16 cellular contexts compared by ENCODE assay signal in the genomic region with DNA sequence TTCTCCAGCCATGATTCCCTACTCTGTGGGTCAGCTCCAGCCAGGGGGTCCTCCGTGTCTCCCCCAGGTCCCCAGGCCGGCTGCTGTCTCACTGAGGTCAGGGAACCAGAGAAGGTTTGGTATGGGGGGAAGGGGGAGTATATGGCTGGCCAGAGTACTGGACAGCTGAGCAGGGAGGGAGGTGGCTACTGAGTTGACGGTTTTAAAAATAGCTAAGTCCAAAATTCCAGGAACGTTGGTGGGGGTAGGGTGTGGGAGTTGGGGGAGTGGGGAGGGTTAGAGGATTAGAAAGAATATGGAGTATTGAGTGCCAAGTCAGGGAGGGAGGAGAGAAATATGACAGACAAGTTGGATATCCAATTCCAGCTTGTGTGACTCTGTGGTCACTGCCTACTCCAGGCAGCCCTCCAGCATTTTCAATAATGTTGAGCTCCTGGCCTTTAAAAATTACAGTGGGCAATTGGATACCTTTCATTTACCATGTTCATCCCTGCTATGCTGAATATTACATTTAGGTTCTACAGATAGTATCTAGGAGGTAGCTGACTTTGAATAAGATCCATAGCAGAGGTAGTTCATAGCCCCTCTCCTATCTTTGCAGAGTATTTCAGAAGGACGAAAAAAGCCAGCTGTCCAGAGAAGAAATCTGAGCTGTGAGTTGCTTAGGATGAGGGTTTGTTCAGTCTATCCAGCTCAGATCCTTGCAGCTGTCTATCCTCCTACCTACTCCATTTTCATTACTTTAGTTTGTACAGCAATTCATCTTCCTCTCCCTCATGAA. TPM values are rescaled to one million over a fixed set of nuclear protein-coding genes. Genes with fewer than 3 reads are reported as not detected.
"Had no signal": no experiment of that assay in that cellular context is flagged by ENCODE, and none has a peak within 500 bp of the region (broad histone marks: within the 10 kb centered on the region; RNA-seq: fewer than 3 reads in every experiment).

A gene with protein sequence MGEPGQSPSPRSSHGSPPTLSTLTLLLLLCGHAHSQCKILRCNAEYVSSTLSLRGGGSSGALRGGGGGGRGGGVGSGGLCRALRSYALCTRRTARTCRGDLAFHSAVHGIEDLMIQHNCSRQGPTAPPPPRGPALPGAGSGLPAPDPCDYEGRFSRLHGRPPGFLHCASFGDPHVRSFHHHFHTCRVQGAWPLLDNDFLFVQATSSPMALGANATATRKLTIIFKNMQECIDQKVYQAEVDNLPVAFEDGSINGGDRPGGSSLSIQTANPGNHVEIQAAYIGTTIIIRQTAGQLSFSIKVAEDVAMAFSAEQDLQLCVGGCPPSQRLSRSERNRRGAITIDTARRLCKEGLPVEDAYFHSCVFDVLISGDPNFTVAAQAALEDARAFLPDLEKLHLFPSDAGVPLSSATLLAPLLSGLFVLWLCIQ (minus strand): TSS at position 114 of the 781 bp plus-strand sequence. CDS start 1,504 bp downstream, outside the sequence.

- H3K4me3 ChIP-seq: breast epithelium had no signal

- H3K27ac ChIP-seq: breast epithelium had no signal

- H3K9me3 ChIP-seq: breast epithelium had no signal

- DNase-seq: activated CD4-positive, alpha-beta memory T cell treated with anti-CD3 and anti-CD28 coated beads for 36 hours; activated CD4-positive, alpha-beta T cell treated with anti-CD3 and anti-CD28 coated beads for 1 hour; activated gamma-delta T cell treated with Interleukin-2 at 50 U/mL for 16 hours; activated naive CD8-positive, alpha-beta T cell treated with anti-CD3 and anti-CD28 coated beads for 36 hours; activated T-cell treated with anti-CD3 and anti-CD28 coated beads, Interleukin-2, amount 50 U/mL, for 72 hours; anterior cingulate cortex; endodermal cell; erythroblast; stimulated activated CD4-positive, alpha-beta T cell treated with anti-CD3 and anti-CD28 coated beads, Interleukin-2, amount 100 ng/mL, for 24 hours; stimulated activated naive CD4-positive, alpha-beta T cell; substantia nigra; trophoblast cell had no signal

- ATAC-seq: activated T-cell treated with anti-CD3 and anti-CD28 coated beads, Interleukin-2, amount 50 U/mL, for 72 hours had no signal

- H3K36me3 ChIP-seq: breast epithelium had no signal

RNA-seq across cellular contexts. Expression of the gene that starts here (rescaled TPM):
- total RNA-seq: activated CD4-positive, alpha-beta memory T cell treated with anti-CD3 and anti-CD28 coated beads for 36 hours; activated naive CD8-positive, alpha-beta T cell treated with anti-CD3 and anti-CD28 coated beads for 36 hours; activated T-cell treated with anti-CD3 and anti-CD28 coated beads, Interleukin-2, amount 50 U/mL, for 72 hours; breast epithelium; chondrocyte; dermis microvascular lymphatic vessel endothelial cell; lower leg skin had no signal
